In genomic region chr22:17638432-17639237, GRCh38 we compare ENCODE assay signal across 8 cellular contexts. TPM values are rescaled to one million over a fixed set of nuclear protein-coding genes. Genes with fewer than 3 reads are reported as not detected.
A peak's percentile ranks its signal among the peaks of the same experiment; 100 is the strongest.
DNase-seq lines count a peak whose midpoint lies in the region; ATAC-seq and TF ChIP-seq lines count a peak whose summit lies in the region.

Gene BCL2L13, plus strand, starts transcription at chr22:17638757. Its CDS starts 16,955 bp downstream, at chr22:17655712.

- peak in 3 of 4 donors; percentile 91 to 99 (median 97) for TF ChIP-seq POLR2A in esophagus squamous epithelium (IDR thresholded peaks at IDR 0.05)

- 0% methylated on average over 10 to 15 of the region's 68 CpGs for WGBS in esophagus squamous epithelium, 2 donors

- ATAC-seq in GM21737 (IDR thresholded peaks at IDR 0.05; ENCODE audit: unreplicated experiment) = peak; percentile 92

- intact Hi-C loops in esophagus squamous epithelium (cut with DNase I) = no loop called here

- DNase-seq in DMS79 treated with DMSO at 0.1 percent for 48 hours (lab: John Stamatoyannopoulos, UW) = peak; percentile 64
- DNase-seq in RKO (ENCODE audit: low spot score) = peak; percentile 91
- DNase-seq in activated T-helper 1 cell treated with Interleukin-2 at 50 U/mL for 16 hours (ENCODE audit: low read depth) = peak; percentile 80
- DNase-seq in esophagus squamous epithelium (lab: John Stamatoyannopoulos, UW) = peak; percentile 61
- peak; percentile 91 for DNase-seq in myocyte (ENCODE audit: low read depth)
- DNase-seq in stimulated activated CD8-positive, alpha-beta memory T cell treated with anti-CD3 and anti-CD28 coated beads, Interleukin-7, amount 100 ng/mL, for 4 hours (ENCODE audit: low read depth in 2 of 2) = peak; percentile 76 to 83

- H3K4me3 ChIP-seq in esophagus squamous epithelium = peak within 1 kb of the TSS; percentile 69 to 98 (median 86)

- TF ChIP-seq CTCF in esophagus squamous epithelium (IDR thresholded peaks at IDR 0.05) = peak in 1 of 6 experiments; percentile 31

- H3K4me1 ChIP-seq in esophagus squamous epithelium = peaks cover 11 to 55% (median 12%) of the 10 kb centered on the region in 3 donors

- H3K36me3 ChIP-seq in KOPT-K1 (ENCODE audit: insufficient read depth, low read length) = no peaks in the 10 kb centered on the region
- no peaks in the 10 kb centered on the region for H3K36me3 ChIP-seq in esophagus squamous epithelium

- no peaks in the 10 kb centered on the region for H3K27me3 ChIP-seq in esophagus squamous epithelium

- H3K27ac ChIP-seq in KOPT-K1 (ENCODE audit: low read depth, low read length, poor library complexity, severe bottlenecking) = peak within 1 kb of the TSS; percentile 96
- peak within 1 kb of the TSS; percentile 98 to 100 (median 100) for H3K27ac ChIP-seq in esophagus squamous epithelium

- H3K9me3 ChIP-seq in KOPT-K1 (ENCODE audit: insufficient read depth, low read length, poor library complexity, severe bottlenecking) (no peaks in the 10 kb centered on the region), esophagus squamous epithelium (no peaks in the 10 kb centered on the region)

RNA-seq across cellular contexts. Expression of gene BCL2L13, which starts in this region (rescaled TPM):
- total RNA-seq in esophagus squamous epithelium (10 to 100 TPM; 31.7 to 49.2 (median 43.1) TPM), myocyte (102 and 121 TPM in 2 replicates)
- polyA plus RNA-seq in myocyte (2012) = 60.4 TPM

Comparison
In these comparisons a context has a peak if more than half of its experiments do, and no peak if none do; other contexts are left out.
1. Peak in every context shown above with its lines: DNase-seq, ATAC-seq, H3K4me3 ChIP-seq and H3K27ac ChIP-seq.